In the genomic region with DNA sequence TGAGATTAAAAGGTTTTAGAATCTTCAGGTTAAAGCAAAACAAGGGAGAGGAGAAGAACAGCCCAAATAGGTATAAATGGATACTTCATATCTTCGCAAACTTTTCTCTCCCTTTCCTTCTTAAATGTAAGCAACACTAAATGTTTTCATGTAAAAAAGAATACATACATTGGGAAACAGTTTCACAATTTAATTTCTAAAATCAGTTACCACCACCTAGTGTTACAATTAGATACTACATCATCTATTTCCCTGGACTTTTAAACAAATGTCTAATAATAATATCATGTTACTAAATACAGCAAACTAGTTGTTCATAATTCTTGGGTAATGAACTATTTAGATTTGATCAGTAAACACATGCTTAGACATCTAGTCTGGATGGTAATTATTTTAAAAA, we compare ENCODE assay signal across 8 cellular contexts. TPM values are rescaled to one million over a fixed set of nuclear protein-coding genes. Genes with fewer than 3 reads are reported as not detected.
DNase-seq lines count a peak whose midpoint lies in the region; ATAC-seq and TF ChIP-seq lines count a peak whose summit lies in the region.

No MANE protein-coding gene starts in this region.

- no peaks in the 10 kb centered on the region for H3K36me3 ChIP-seq in WERI-Rb-1

- H3K27me3 Mint-ChIP-seq in progenitor cell of endocrine pancreas: no peaks in the 10 kb centered on the region

- H3K9me3 ChIP-seq in WERI-Rb-1 (ENCODE audit: severe bottlenecking): no peaks in the 10 kb centered on the region

- H3K4me1 Mint-ChIP-seq in progenitor cell of endocrine pancreas (ENCODE audit: low read depth): no peaks in the 10 kb centered on the region

- peak; percentile 42 for TF ChIP-seq CTCF in LNCaP clone FGC (IDR thresholded peaks at IDR 0.05; ENCODE audit: control insufficient read depth, extremely low read depth, insufficient read depth)
- peak; percentile 59 for TF ChIP-seq CTCF in progenitor cell of endocrine pancreas (IDR thresholded peaks at IDR 0.05; ENCODE audit: unreplicated experiment)
- TF ChIP-seq CTCF in WERI-Rb-1 (IDR thresholded peaks at IDR 0.05; ENCODE audit: low read depth, low read length): no peak

- peaks cover 5% of the 10 kb centered on the region for H3K36me3 Mint-ChIP-seq in progenitor cell of endocrine pancreas (ENCODE audit: insufficient read depth)

- H3K4me3 ChIP-seq in LNCaP clone FGC (ENCODE audit: low read depth, low read length): no peak overlapping the region
- H3K4me3 ChIP-seq in WERI-Rb-1 (ENCODE audit: low read depth, low read length): no peak overlapping the region

- no peak overlapping the region for H3K27ac Mint-ChIP-seq in progenitor cell of endocrine pancreas

- H3K9me3 Mint-ChIP-seq in progenitor cell of endocrine pancreas (ENCODE audit: low read depth): no peaks in the 10 kb centered on the region

- DNase-seq in DMS 273 (lab: John Stamatoyannopoulos, UW; ENCODE audit: unreplicated experiment) (peak; percentile 33), DMS 273 treated with DMSO at 0.1 percent for 48 hours (lab: John Stamatoyannopoulos, UW) (no peak), LNCaP clone FGC (ENCODE audit: low read depth) (no peak), dermis blood vessel endothelial cell (peak; percentile 53), progenitor cell of endocrine pancreas (ENCODE audit: low spot score, unreplicated experiment) (no peak), WERI-Rb-1 (no peak), activated gamma-delta T cell (lab: John Stamatoyannopoulos, UW) (no peak)

- H3K27ac ChIP-seq in WERI-Rb-1: no peak overlapping the region

- ATAC-seq in GM19351 (IDR thresholded peaks at IDR 0.05; ENCODE audit: unreplicated experiment): no peak

- H3K4me3 Mint-ChIP-seq in progenitor cell of endocrine pancreas (ENCODE audit: low read depth): no peak overlapping the region

- no peaks in the 10 kb centered on the region for H3K27me3 ChIP-seq in WERI-Rb-1 (ENCODE audit: insufficient read depth, low read depth, severe bottlenecking)

RNA-seq across cellular contexts. Expression of gene MINDY3, which starts 35.8 kb away (rescaled TPM):
- total RNA-seq in dermis blood vessel endothelial cell (27.5 and 29.8 TPM in 2 replicates), progenitor cell of endocrine pancreas (24.9 and 26.2 TPM in 2 replicates)

Comparison
In these comparisons a context has a peak if more than half of its experiments do, and no peak if none do; other contexts are left out.
1. DNase-seq: peak in DMS 273 (single experiment) and dermis blood vessel endothelial cell (single experiment); none in DMS 273 treated with DMSO at 0.1 percent for 48 hours (single experiment), LNCaP clone FGC (single experiment), progenitor cell of endocrine pancreas (single experiment), WERI-Rb-1 (single experiment) and activated gamma-delta T cell (single experiment).